ENCODE assay signal across 18 cellular contexts in genomic region chr6:101994521-101994920, GRCh38.
DNase-seq lines count a peak whose midpoint lies in the region; TF ChIP-seq lines count a peak whose summit lies in the region.
"Had no signal": no experiment of that assay in that cellular context is flagged by ENCODE, and none has a peak within 500 bp of the region (broad histone marks: within the 10 kb centered on the region; RNA-seq: fewer than 3 reads in every experiment).

No MANE protein-coding gene starts in this region.

- DNase-seq in NCI-H1694 treated with DMSO at 0.1 percent for 48 hours (lab: John Stamatoyannopoulos, UW) (peak; percentile 15), NCI-H1694 (lab: John Stamatoyannopoulos, UW) (no peak), G401 (ENCODE audit: low spot score) (peak; percentile 77), cerebellar cortex (ENCODE audit: low spot score) (peak; percentile 75), OCI-LY7 (ENCODE audit: low spot score) (no peak), NCI-H1436 (lab: John Stamatoyannopoulos, UW) (no peak)
- DNase-seq: AML-193; Caco-2; Calu3; CD4-positive, alpha-beta T cell; CD8-positive, alpha-beta T cell; DMS79 treated with DMSO at 0.1 percent for 48 hours; GDM1 had no signal

- POLR2A ChIA-PET in OCI-LY7 (lab: Charles Lee), result no interaction called here

- no peaks in the 10 kb centered on the region for H3K79me2 ChIP-seq in OCI-LY7 (ENCODE audit: insufficient read depth, low read depth, low read length)

- CTCF ChIA-PET in OCI-LY7 (lab: Charles Lee; ENCODE audit: unreplicated experiment), result no interaction called here

- no peak overlapping the region for H3K4me3 ChIP-seq in OCI-LY7 (ENCODE audit: low read depth, low read length, poor library complexity, severe bottlenecking)
- H3K4me3 ChIP-seq: A549; BLaER1 treated with 17β-estradiol and CSF1 and Interleukin-3, amounts not matched to agents 10 nM and 100 nM; GM12878 had no signal

- no peak overlapping the region for H2AFZ ChIP-seq in OCI-LY7 (ENCODE audit: low read length)

- no peaks in the 10 kb centered on the region for H3K9me2 ChIP-seq in OCI-LY7 (ENCODE audit: insufficient read depth, low read length)

- BruUV-seq in OCI-LY7 (replicated peaks; lab: Mats Ljungman, UMichigan), result no TSS peak

- H3K4me2 ChIP-seq in OCI-LY7 (ENCODE audit: low read length), result no peak overlapping the region
- H3K4me2 ChIP-seq: A549; BLaER1 treated with 17β-estradiol and CSF1 and Interleukin-3, amounts not matched to agents 10 nM and 100 nM had no signal

- no peaks in the 10 kb centered on the region for H3K9me3 ChIP-seq in OCI-LY7 (ENCODE audit: low read length)
- H3K9me3 ChIP-seq: A549; BLaER1 treated with 17β-estradiol and CSF1 and Interleukin-3, amounts not matched to agents 10 nM and 100 nM; Caco-2 had no signal

- intact Hi-C loops in OCI-LY7 (cut with micrococcal nuclease; ENCODE audit: unreplicated experiment), result no loop called here

- H3K4me1 ChIP-seq in OCI-LY7 (ENCODE audit: insufficient read depth, low read length, poor library complexity, severe bottlenecking), result no peaks in the 10 kb centered on the region
- H3K4me1 ChIP-seq: A549; BLaER1 treated with 17β-estradiol and CSF1 and Interleukin-3, amounts not matched to agents 10 nM and 100 nM; Caco-2 had no signal

- in situ Hi-C loops in G401 (cut with HindIII; ENCODE audit: low sequenced_read_pairs), result no loop called here

- H4K20me1 ChIP-seq in OCI-LY7 (ENCODE audit: insufficient read depth, low read length), result no peaks in the 10 kb centered on the region
- H4K20me1 ChIP-seq: BLaER1 treated with 17β-estradiol and CSF1 and Interleukin-3, amounts not matched to agents 10 nM and 100 nM had no signal

- TF ChIP-seq CTCF in OCI-LY7 (conservative IDR thresholded peaks at IDR 0.05; ENCODE audit: low read length), result no peak

- no peaks in the 10 kb centered on the region for H3K36me3 ChIP-seq in OCI-LY7 (ENCODE audit: insufficient read depth, low read length)
- H3K36me3 ChIP-seq: BLaER1 treated with 17β-estradiol and CSF1 and Interleukin-3, amounts not matched to agents 10 nM and 100 nM had no signal

- no peak overlapping the region for H3K27ac ChIP-seq in OCI-LY7 (ENCODE audit: low read depth, low read length, poor library complexity, severe bottlenecking)
- H3K27ac ChIP-seq: 22Rv1; A549; BLaER1 treated with 17β-estradiol and CSF1 and Interleukin-3, amounts not matched to agents 10 nM and 100 nM; C4-2B had no signal

Comparison
In these comparisons a context has a peak if more than half of its experiments do, and no peak if none do; other contexts are left out.
1. DNase-seq: peak in NCI-H1694 treated with DMSO at 0.1 percent for 48 hours (single experiment), G401 (single experiment) and cerebellar cortex (single experiment); none in NCI-H1694 (single experiment), OCI-LY7 (single experiment) and NCI-H1436 (single experiment).